17 cellular contexts compared by ENCODE assay signal in genomic region chr7:129186749-129187260, GRCh38. TPM values are rescaled to one million over a fixed set of nuclear protein-coding genes. Genes with fewer than 3 reads are reported as not detected.
A peak's percentile ranks its signal among the peaks of the same experiment; 100 is the strongest.
DNase-seq lines count a peak whose midpoint lies in the region; ATAC-seq, FAIRE-seq and TF ChIP-seq lines count a peak whose summit lies in the region.
"Had no signal": no experiment of that assay in that cellular context is flagged by ENCODE, and none has a peak within 500 bp of the region (broad histone marks: within the 10 kb centered on the region; RNA-seq: fewer than 3 reads in every experiment).

No MANE protein-coding gene starts in this region.

- no peak for DNase-seq in HepG2 (ENCODE audit: low spot score)
- DNase-seq in right lobe of liver: no peak
- no peak for DNase-seq in type B pancreatic cell (ENCODE audit: extremely low spot score, unreplicated experiment)
- DNase-seq in effector memory CD8-positive, alpha-beta T cell: no peak
- no peak for DNase-seq in hypothalamus (lab: John Stamatoyannopoulos, UW)
- no peak for DNase-seq in iPS-NIHi11 (ENCODE audit: low spot score)
- DNase-seq: C1 segment of cervical spinal cord; Caco-2; CD4-positive, alpha-beta memory T cell; DMS53; HFFc6 had no signal

- H3K36me3 ChIP-seq in HepG2 (replicated peaks in 1 of 2; ENCODE audit: control insufficient read depth in 1 of 2, insufficient read depth in 2 of 2, low read length in 2 of 2): 0 out of 5 replicates have a peak, but pooled peaks cover 0 to 1% of the 10 kb centered on the region in 2 experiments
- H3K36me3 ChIP-seq in right lobe of liver: no peaks in the 10 kb centered on the region
- H3K36me3 ChIP-seq in OCI-LY1 (ENCODE audit: insufficient read depth, low read length): no peaks in the 10 kb centered on the region
- H3K36me3 ChIP-seq: HAP-1 had no signal

- POLR2A ChIA-PET in HepG2 (lab: Yijun Ruan, JAX): no interaction called here

- TF ChIP-seq RAD21 in HepG2 (CRISPR knock-in tag; IDR thresholded peaks at IDR 0.05): no peak

- no peak for TF ChIP-seq EP300 in HepG2 (IDR thresholded peaks at IDR 0.05; ENCODE audit: low read depth in 2 of 2, low read length in 2 of 2)
- no peak for TF ChIP-seq EP300 in HepG2 (CRISPR knock-in tag; IDR thresholded peaks at IDR 0.05; ENCODE audit: borderline replicate concordance)

- no TSS peak for BruUV-seq in HepG2 (replicated peaks; lab: Mats Ljungman, UMichigan)

- H3K9me3 Mint-ChIP-seq in nephron (no peaks in the 10 kb centered on the region), type B pancreatic cell (no peaks in the 10 kb centered on the region)
- H3K9me3 Mint-ChIP-seq in effector memory CD8-positive, alpha-beta T cell: no peaks in the 10 kb centered on the region
- H3K9me3 Mint-ChIP-seq: CD4-positive, alpha-beta memory T cell; HFFc6 had no signal

- H3K4me3 Mint-ChIP-seq in nephron (peak overlapping the region; percentile 48 to 88 (median 88)), type B pancreatic cell (peak overlapping the region; percentile 84)
- no peak overlapping the region for H3K4me3 Mint-ChIP-seq in effector memory CD8-positive, alpha-beta T cell
- H3K4me3 Mint-ChIP-seq: HFFc6 had no signal

- CTCF ChIA-PET in HepG2 (lab: Yijun Ruan, JAX; ENCODE audit: low intra/inter-chr PET ratio, low total read pairs): no interaction called here

- peak overlapping the region; percentile 14; the same call in 1 of the 2 replicates for H3K9ac ChIP-seq in HepG2 (ENCODE audit: insufficient read depth, low read depth, low read length)
- H3K9ac ChIP-seq in OCI-LY1 (ENCODE audit: low read length): no peak overlapping the region

- H3K4me1 ChIP-seq in HepG2 (ENCODE audit: insufficient read depth, low read length) (peaks cover 55% of the 10 kb centered on the region), right lobe of liver (peaks cover 0 to 16% (median 0%) of the 10 kb centered on the region in 4 donors), OCI-LY1 (ENCODE audit: insufficient read depth, low read length, severe bottlenecking) (peaks cover 23% of the 10 kb centered on the region)

- peak overlapping the region; percentile 89 for H3K4me2 ChIP-seq in HepG2 (ENCODE audit: low read depth, low read length)
- H3K4me2 ChIP-seq in OCI-LY1 (ENCODE audit: low read length): peak overlapping the region; percentile 5; the same call in 1 of the 2 replicates

- no peaks in the 10 kb centered on the region for H3K9me3 ChIP-seq in HepG2 (ENCODE audit: low read length)
- H3K9me3 ChIP-seq in right lobe of liver: no peaks in the 10 kb centered on the region
- no peaks in the 10 kb centered on the region for H3K9me3 ChIP-seq in OCI-LY1 (ENCODE audit: low read length)
- H3K9me3 ChIP-seq: Caco-2, HAP-1 had no signal

- H3K27ac Mint-ChIP-seq in nephron (peak overlapping the region; percentile 66 to 84 (median 80)), type B pancreatic cell (no peak overlapping the region)
- no peak overlapping the region for H3K27ac Mint-ChIP-seq in effector memory CD8-positive, alpha-beta T cell
- H3K27ac Mint-ChIP-seq: HFFc6 had no signal

- H3K9me2 ChIP-seq in OCI-LY1 (ENCODE audit: low read depth, low read length): no peaks in the 10 kb centered on the region

- H3K4me3 ChIP-seq in HepG2 (replicated peaks in 1 of 3; ENCODE audit: insufficient read depth in 1 of 3, low read depth in 2 of 3, low read length in 3 of 3) (peak overlapping the region in 1 of 3 experiments; percentile 90; a peak in 1 of 6 replicates), right lobe of liver (no peak overlapping the region), OCI-LY1 (ENCODE audit: low read depth, low read length, poor library complexity, severe bottlenecking) (no peak overlapping the region)
- H3K4me3 ChIP-seq: HAP-1 had no signal

- WGBS in HepG2 (ENCODE audit: low lambda C conversion rate): 32% methylated on average over 6 of the region's 6 CpGs
- WGBS in right lobe of liver (ENCODE audit: insufficient coverage, low coverage, low lambda C conversion rate, missing lambda C conversion rate): 89% methylated on average over 6 of the region's 6 CpGs

- H3K4me1 Mint-ChIP-seq in nephron (peaks cover 42% of the 10 kb centered on the region), type B pancreatic cell (ENCODE audit: unreplicated experiment) (peaks cover 20% of the 10 kb centered on the region)
- H3K4me1 Mint-ChIP-seq in effector memory CD8-positive, alpha-beta T cell (ENCODE audit: low read depth in 2 of 2): no peaks in the 10 kb centered on the region

- in situ Hi-C loops in HepG2 (cut with HindIII; ENCODE audit: extremely low pct_ligation_motif_present, low pct_unique_long_range_greater_than_20kb): no loop called here

- H4K20me1 ChIP-seq in HepG2 (ENCODE audit: insufficient read depth, low read length): peaks cover 4% of the 10 kb centered on the region
- H4K20me1 ChIP-seq in OCI-LY1 (ENCODE audit: insufficient read depth, low read length): no peaks in the 10 kb centered on the region

- no peaks in the 10 kb centered on the region; a peak in 1 of 5 replicates for H3K27me3 ChIP-seq in HepG2 (ENCODE audit: control insufficient read depth in 1 of 2, insufficient read depth in 2 of 2, low read length in 2 of 2)
- H3K27me3 ChIP-seq in right lobe of liver: no peaks in the 10 kb centered on the region
- H3K27me3 ChIP-seq in OCI-LY1 (ENCODE audit: insufficient read depth, low read length): peaks cover 27% of the 10 kb centered on the region; the same call in 1 of the 2 replicates

- no peak for TF ChIP-seq CTCF in HepG2 (CRISPR knock-in tag; IDR thresholded peaks at IDR 0.05)
- TF ChIP-seq CTCF in right lobe of liver (IDR thresholded peaks at IDR 0.05): no peak
- TF ChIP-seq CTCF in OCI-LY1 (IDR thresholded peaks at IDR 0.05; ENCODE audit: low read length): no peak
- no peak for TF ChIP-seq CTCF in nephron (IDR thresholded peaks at IDR 0.05; ENCODE audit: unreplicated experiment in 3 of 3)
- TF ChIP-seq CTCF in type B pancreatic cell (conservative IDR thresholded peaks at IDR 0.05): no peak

- H3K27me3 Mint-ChIP-seq in nephron (ENCODE audit: low read depth) (no peaks in the 10 kb centered on the region), type B pancreatic cell (peaks cover 4% of the 10 kb centered on the region)
- H3K27me3 Mint-ChIP-seq in effector memory CD8-positive, alpha-beta T cell: peaks cover 49 to 65% of the 10 kb centered on the region in 2 donors

- H3K27ac ChIP-seq in HepG2 (ENCODE audit: extremely low read length, insufficient read depth, low read length) (no peak overlapping the region), right lobe of liver (no peak overlapping the region), OCI-LY1 (ENCODE audit: low read depth, low read length, poor library complexity, severe bottlenecking) (no peak overlapping the region)
- H3K27ac ChIP-seq: 22Rv1 had no signal

- TF ChIP-seq POLR2A in HepG2 (IDR thresholded peaks at IDR 0.05; ENCODE audit: insufficient read depth in 1 of 2, low read depth in 2 of 2, low read length in 2 of 2) (no peak), right lobe of liver (IDR thresholded peaks at IDR 0.05) (no peak)

- peaks cover 5% of the 10 kb centered on the region for H3K36me3 Mint-ChIP-seq in nephron (ENCODE audit: low read depth)
- peaks cover 7% of the 10 kb centered on the region for H3K36me3 Mint-ChIP-seq in type B pancreatic cell
- H3K36me3 Mint-ChIP-seq in effector memory CD8-positive, alpha-beta T cell (ENCODE audit: insufficient read depth): no peaks in the 10 kb centered on the region
- H3K36me3 Mint-ChIP-seq: CD4-positive, alpha-beta memory T cell had no signal

- no peak overlapping the region for H2AFZ ChIP-seq in HepG2 (ENCODE audit: low read length)
- no peak overlapping the region for H2AFZ ChIP-seq in OCI-LY1 (ENCODE audit: low read length)

- no peak for FAIRE-seq in HepG2 (lab: Jason Lieb, UNC)
- FAIRE-seq: GM12891, H1 had no signal

- H3K79me2 ChIP-seq in HepG2 (ENCODE audit: insufficient read depth, low read length): peaks cover 26% of the 10 kb centered on the region
- no peaks in the 10 kb centered on the region for H3K79me2 ChIP-seq in OCI-LY1 (ENCODE audit: insufficient read depth, low read length)

- no peaks in the 10 kb centered on the region for H3F3A ChIP-seq in OCI-LY1 (ENCODE audit: insufficient read depth, low read length)

- intact Hi-C loops in HepG2 (cut with micrococcal nuclease; ENCODE audit: unreplicated experiment) (no loop called here), right lobe of liver (cut with DNase I) (no loop called here)

- ATAC-seq in HepG2 (no peak), right lobe of liver (no peak)
- ATAC-seq in effector memory CD8-positive, alpha-beta T cell (replicated peaks): no peak

RNA-seq across cellular contexts. Expression of gene SMO, which starts 1.6 kb away (rescaled TPM):
- total RNA-seq in HepG2 (2016; rRNA removed; fragmentation: Illumina TruSeq; extraction: Trizol) (22.1 and 32.3 TPM in 2 replicates), right lobe of liver (10 to 100 TPM in 4 of 6 experiments, 1 to 10 TPM in 2; 6.4 to 21.2 (median 12.1) TPM), type B pancreatic cell (ENCODE audit: low replicate concordance) (38.6 and 94.9 TPM in 2 replicates)
- total RNA-seq in HepG2 (2016; cell fraction: cytosol; rRNA removed; fragmentation: Illumina TruSeq; extraction: Trizol; ENCODE audit: low read depth): 72.0 and 77.5 TPM in 2 replicates
- 22.7 and 33.9 TPM in 2 replicates for total RNA-seq in HepG2 (2016; cell fraction: insoluble cytoplasmic fraction; rRNA removed; fragmentation: Illumina TruSeq; extraction: Trizol)
- 37.3 and 38.5 TPM in 2 replicates for total RNA-seq in HepG2 (2016; cell fraction: membrane; rRNA removed; fragmentation: Illumina TruSeq; extraction: Trizol)
- 26.1 and 28.3 TPM in 2 replicates for total RNA-seq in HepG2 (2016; cell fraction: nucleus; rRNA removed; fragmentation: Illumina TruSeq; extraction: Trizol)
- 23.8 and 30.7 TPM in 2 replicates for polyA plus RNA-seq in HepG2 (2011; rRNA removed)
- polyA plus RNA-seq in HepG2 (2011; cell fraction: cytosol; rRNA removed): 21.9 and 24.2 TPM in 2 replicates
- polyA plus RNA-seq in HepG2 (2011; cell fraction: nucleus; rRNA removed): 68.3 and 80.4 TPM in 2 replicates
- 19.4 and 20.7 TPM in 2 replicates for polyA plus RNA-seq in HepG2 (2012)
- 4.1 and 4.4 TPM in 2 replicates for polyA plus RNA-seq in HepG2 (2016; cell fraction: cytosol; fragmentation: Illumina TruSeq; extraction: Trizol; ENCODE audit: low read depth)
- 22.5 and 25.2 TPM in 2 replicates for polyA plus RNA-seq in HepG2 (2016; cell fraction: insoluble cytoplasmic fraction; fragmentation: Illumina TruSeq; extraction: Trizol; ENCODE audit: low read depth)
- polyA plus RNA-seq in HepG2 (2016; cell fraction: membrane; fragmentation: Illumina TruSeq; extraction: Trizol; ENCODE audit: low read depth): 14.8 and 15.2 TPM in 2 replicates
- polyA plus RNA-seq in HepG2 (2016; cell fraction: nucleus; fragmentation: Illumina TruSeq; extraction: Trizol; ENCODE audit: insufficient read depth, low read depth): 63.0 and 65.6 TPM in 2 replicates
- polyA minus RNA-seq in HepG2 (2011; rRNA and poly(A)+ RNA removed; ENCODE audit: low replicate concordance): 0.07 and 139 TPM in 2 replicates
- 31.4 and 35.0 TPM in 2 replicates for polyA minus RNA-seq in HepG2 (2011; cell fraction: cytosol; rRNA and poly(A)+ RNA removed)
- 12.0 and 20.4 TPM in 2 replicates for polyA minus RNA-seq in HepG2 (2011; cell fraction: nucleus; rRNA and poly(A)+ RNA removed)
- total RNA-seq: CD4-positive, alpha-beta memory T cell had no signal
- polyA plus RNA-seq: CD4-positive, alpha-beta memory T cell had no signal

RNA-seq across cellular contexts. Expression of gene AHCYL2, which starts 38.0 kb away (rescaled TPM):
- total RNA-seq in HepG2 (2016; rRNA removed; fragmentation: Illumina TruSeq; extraction: Trizol) (9.5 and 12.9 TPM in 2 replicates), right lobe of liver (1 to 10 TPM; 6.1 to 9.3 (median 8.0) TPM), type B pancreatic cell (ENCODE audit: low replicate concordance) (15.7 and 27.8 TPM in 2 replicates)
- 4.4 and 6.0 TPM in 2 replicates for total RNA-seq in HepG2 (2016; cell fraction: cytosol; rRNA removed; fragmentation: Illumina TruSeq; extraction: Trizol; ENCODE audit: low read depth)
- total RNA-seq in HepG2 (2016; cell fraction: insoluble cytoplasmic fraction; rRNA removed; fragmentation: Illumina TruSeq; extraction: Trizol): 10.6 and 14.1 TPM in 2 replicates
- 4.9 and 5.6 TPM in 2 replicates for total RNA-seq in HepG2 (2016; cell fraction: membrane; rRNA removed; fragmentation: Illumina TruSeq; extraction: Trizol)
- 13.2 and 15.2 TPM in 2 replicates for total RNA-seq in HepG2 (2016; cell fraction: nucleus; rRNA removed; fragmentation: Illumina TruSeq; extraction: Trizol)
- polyA plus RNA-seq in HepG2 (2011; rRNA removed): 12.5 and 14.7 TPM in 2 replicates
- polyA plus RNA-seq in HepG2 (2011; cell fraction: cytosol; rRNA removed): 7.5 and 10.5 TPM in 2 replicates
- 11.3 TPM in 2 replicates for polyA plus RNA-seq in HepG2 (2011; cell fraction: nucleus; rRNA removed)
- polyA plus RNA-seq in HepG2 (2012): 8.1 and 8.5 TPM in 2 replicates
- 1.0 and 1.3 TPM in 2 replicates for polyA plus RNA-seq in HepG2 (2016; cell fraction: cytosol; fragmentation: Illumina TruSeq; extraction: Trizol; ENCODE audit: low read depth)
- 9.3 and 10.0 TPM in 2 replicates for polyA plus RNA-seq in HepG2 (2016; cell fraction: insoluble cytoplasmic fraction; fragmentation: Illumina TruSeq; extraction: Trizol; ENCODE audit: low read depth)
- 2.6 TPM in 2 replicates for polyA plus RNA-seq in HepG2 (2016; cell fraction: membrane; fragmentation: Illumina TruSeq; extraction: Trizol; ENCODE audit: low read depth)
- polyA plus RNA-seq in HepG2 (2016; cell fraction: nucleus; fragmentation: Illumina TruSeq; extraction: Trizol; ENCODE audit: insufficient read depth, low read depth): 16.2 and 18.7 TPM in 2 replicates
- polyA minus RNA-seq in HepG2 (2011; rRNA and poly(A)+ RNA removed; ENCODE audit: low replicate concordance): 30.7 and 36.9 TPM in 2 replicates
- polyA minus RNA-seq in HepG2 (2011; cell fraction: cytosol; rRNA and poly(A)+ RNA removed): 12.8 and 15.4 TPM in 2 replicates
- 9.8 and 14.9 TPM in 2 replicates for polyA minus RNA-seq in HepG2 (2011; cell fraction: nucleus; rRNA and poly(A)+ RNA removed)

RNA-seq across cellular contexts. Expression of gene TSPAN33, which starts 42.3 kb away (rescaled TPM):
- total RNA-seq in HepG2 (2016; rRNA removed; fragmentation: Illumina TruSeq; extraction: Trizol) (12.9 and 15.3 TPM in 2 replicates), right lobe of liver (10 to 100 TPM in 5 of 6 experiments, 1 to 10 TPM in 1; 9.0 to 34.1 (median 23.2) TPM), type B pancreatic cell (ENCODE audit: low replicate concordance) (6.3 and 13.8 TPM in 2 replicates)
- total RNA-seq in HepG2 (2016; cell fraction: cytosol; rRNA removed; fragmentation: Illumina TruSeq; extraction: Trizol; ENCODE audit: low read depth): 15.1 and 19.5 TPM in 2 replicates
- total RNA-seq in HepG2 (2016; cell fraction: insoluble cytoplasmic fraction; rRNA removed; fragmentation: Illumina TruSeq; extraction: Trizol): 10.8 and 14.4 TPM in 2 replicates
- 32.7 and 34.3 TPM in 2 replicates for total RNA-seq in HepG2 (2016; cell fraction: membrane; rRNA removed; fragmentation: Illumina TruSeq; extraction: Trizol)
- total RNA-seq in HepG2 (2016; cell fraction: nucleus; rRNA removed; fragmentation: Illumina TruSeq; extraction: Trizol): 8.1 and 9.4 TPM in 2 replicates
- polyA plus RNA-seq in HepG2 (2011; rRNA removed): 16.5 and 18.2 TPM in 2 replicates
- 19.8 and 23.3 TPM in 2 replicates for polyA plus RNA-seq in HepG2 (2011; cell fraction: cytosol; rRNA removed)
- 8.5 and 9.9 TPM in 2 replicates for polyA plus RNA-seq in HepG2 (2011; cell fraction: nucleus; rRNA removed)
- polyA plus RNA-seq in HepG2 (2012): 10.1 and 13.3 TPM in 2 replicates
- polyA plus RNA-seq in HepG2 (2016; cell fraction: cytosol; fragmentation: Illumina TruSeq; extraction: Trizol; ENCODE audit: low read depth): 23.0 and 28.4 TPM in 2 replicates
- 13.0 and 14.1 TPM in 2 replicates for polyA plus RNA-seq in HepG2 (2016; cell fraction: insoluble cytoplasmic fraction; fragmentation: Illumina TruSeq; extraction: Trizol; ENCODE audit: low read depth)
- 35.6 and 37.4 TPM in 2 replicates for polyA plus RNA-seq in HepG2 (2016; cell fraction: membrane; fragmentation: Illumina TruSeq; extraction: Trizol; ENCODE audit: low read depth)
- polyA plus RNA-seq in HepG2 (2016; cell fraction: nucleus; fragmentation: Illumina TruSeq; extraction: Trizol; ENCODE audit: insufficient read depth, low read depth): 15.5 and 18.6 TPM in 2 replicates
- 9.5 and 35.1 TPM in 2 replicates for polyA minus RNA-seq in HepG2 (2011; rRNA and poly(A)+ RNA removed; ENCODE audit: low replicate concordance)
- 9.1 and 9.7 TPM in 2 replicates for polyA minus RNA-seq in HepG2 (2011; cell fraction: cytosol; rRNA and poly(A)+ RNA removed)
- 7.2 and 10.4 TPM in 2 replicates for polyA minus RNA-seq in HepG2 (2011; cell fraction: nucleus; rRNA and poly(A)+ RNA removed)

Comparison
In these comparisons a context has a peak if more than half of its experiments do, and no peak if none do; other contexts are left out.
1. H3K27ac Mint-ChIP-seq: peak in nephron (3 of 3); none in type B pancreatic cell (single experiment) and effector memory CD8-positive, alpha-beta T cell (0 of 2).
2. H3K4me3 Mint-ChIP-seq: peak in nephron (3 of 3) and type B pancreatic cell (single experiment); none in effector memory CD8-positive, alpha-beta T cell (0 of 2).